ENCODE assay signal across 10 cellular contexts in genomic region chr6:89475634-89476033, GRCh38. TPM values are rescaled to one million over a fixed set of nuclear protein-coding genes. Genes with fewer than 3 reads are reported as not detected.
DNase-seq lines count a peak whose midpoint lies in the region; ATAC-seq and TF ChIP-seq lines count a peak whose summit lies in the region.
"Had no signal": no experiment of that assay in that cellular context is flagged by ENCODE, and none has a peak within 500 bp of the region (broad histone marks: within the 10 kb centered on the region; RNA-seq: fewer than 3 reads in every experiment).

No MANE protein-coding gene starts in this region.

- no peaks in the 10 kb centered on the region for H3K36me3 Mint-ChIP-seq in CD4-positive, alpha-beta T cell (ENCODE audit: low read depth)

- peak; percentile 58 for ATAC-seq in CD4-positive, alpha-beta T cell (ENCODE audit: poor library complexity)
- ATAC-seq in GM21529 (IDR thresholded peaks at IDR 0.05; ENCODE audit: unreplicated experiment) (peak; percentile 56), Panc1 (peak; percentile 52; the same call in 1 of the 2 replicates), HG03196 (IDR thresholded peaks at IDR 0.05; ENCODE audit: unreplicated experiment) (no peak)

- H3K9me3 Mint-ChIP-seq in CD4-positive, alpha-beta T cell = no peaks in the 10 kb centered on the region

- DNase-seq in CD4-positive, alpha-beta T cell = no peak
- DNase-seq in Panc1 (ENCODE audit: low read depth, low spot score) = no peak
- peak; percentile 6 for DNase-seq in fibroblast of villous mesenchyme (ENCODE audit: low read depth)
- no peak for DNase-seq in germinal center (ENCODE audit: low spot score)
- DNase-seq in UCSD-AML1 (lab: John Stamatoyannopoulos, UW; ENCODE audit: unreplicated experiment) = no peak
- no peak for DNase-seq in superior temporal gyrus (ENCODE audit: extremely low spot score)
- DNase-seq: amygdala, NCI-H2081 treated with DMSO at 0.1 percent for 48 hours had no signal

- H3K27ac Mint-ChIP-seq in CD4-positive, alpha-beta T cell = no peak overlapping the region

- H3K36me3 ChIP-seq in Panc1 (ENCODE audit: control insufficient read depth, insufficient read depth, low read length) = no peaks in the 10 kb centered on the region

- peaks cover 4% of the 10 kb centered on the region for H3K27me3 Mint-ChIP-seq in CD4-positive, alpha-beta T cell

- BruUV-seq in Panc1 (replicated peaks; lab: Mats Ljungman, UMichigan) = no TSS peak

- intact Hi-C loops in CD4-positive, alpha-beta T cell (cut with DNase I, micrococcal nuclease) = no loop called here
- intact Hi-C loops in Panc1 (cut with micrococcal nuclease; ENCODE audit: unreplicated experiment) = no loop called here

- H3K4me3 ChIP-seq in Panc1 (ENCODE audit: low read depth in 2 of 2, low read length in 2 of 2) (no peak overlapping the region; a peak in 1 of 4 replicates), fibroblast of villous mesenchyme (ENCODE audit: low read depth, low read length) (no peak overlapping the region)

- CTCF ChIA-PET in CD4-positive, alpha-beta T cell (lab: Charles Lee) = no interaction called here
- CTCF ChIA-PET in Panc1 (lab: Charles Lee) = no interaction called here

- H3K4me1 Mint-ChIP-seq in CD4-positive, alpha-beta T cell (ENCODE audit: low read depth) = peaks cover 19% of the 10 kb centered on the region

- no peak for TF ChIP-seq CTCF in CD4-positive, alpha-beta T cell (IDR thresholded peaks at IDR 0.05)
- TF ChIP-seq CTCF in Panc1 (IDR thresholded peaks at IDR 0.05) = no peak
- TF ChIP-seq CTCF in fibroblast of villous mesenchyme (IDR thresholded peaks at IDR 0.05; ENCODE audit: insufficient read depth, low read depth, low read length) = no peak

- no peaks in the 10 kb centered on the region for H3K9me3 ChIP-seq in CD4-positive, alpha-beta T cell (ENCODE audit: control insufficient read depth, low read length)
- no peaks in the 10 kb centered on the region for H3K9me3 ChIP-seq in Panc1 (ENCODE audit: control insufficient read depth, insufficient read depth, low read depth, low read length)

- H3K27me3 ChIP-seq in CD4-positive, alpha-beta T cell (ENCODE audit: control insufficient read depth, insufficient read depth, low read length) = no peaks in the 10 kb centered on the region
- H3K27me3 ChIP-seq in Panc1 (ENCODE audit: control insufficient read depth, insufficient read depth, low read length) = no peaks in the 10 kb centered on the region; the same call in 1 of the 2 replicates

- no peaks in the 10 kb centered on the region for H3K4me1 ChIP-seq in Panc1 (ENCODE audit: control insufficient read depth, insufficient read depth, low read length)

- peak overlapping the region; percentile 40 for H3K4me3 Mint-ChIP-seq in CD4-positive, alpha-beta T cell

- no peak overlapping the region for H3K27ac ChIP-seq in CD4-positive, alpha-beta T cell (ENCODE audit: low read depth, low read length)
- H3K27ac ChIP-seq in Panc1 (ENCODE audit: low read length) = no peak overlapping the region; the same call in 1 of the 2 replicates

- POLR2A ChIA-PET in CD4-positive, alpha-beta T cell (lab: Charles Lee) = no interaction called here
- POLR2A ChIA-PET in Panc1 (lab: Charles Lee) = no interaction called here

- in situ Hi-C loops in Panc1 (cut with HindIII; ENCODE audit: low pct_unique_long_range_greater_than_20kb, low sequenced_read_pairs) = no loop called here

RNA-seq across cellular contexts. Expression of gene ANKRD6, which starts 42.7 kb away (rescaled TPM):
- 1 to 10 TPM; 3.8 to 4.8 TPM for total RNA-seq in CD4-positive, alpha-beta T cell
- total RNA-seq in Panc1 (2021; ENCODE audit: unreplicated experiment) (2.4 TPM), fibroblast of villous mesenchyme (1.3 TPM in 2 replicates)
- polyA plus RNA-seq in Panc1 (2012; ENCODE audit: insufficient read length) = 2.6 TPM
